ENCODE assay signal across 12 cellular contexts in the genomic region with DNA sequence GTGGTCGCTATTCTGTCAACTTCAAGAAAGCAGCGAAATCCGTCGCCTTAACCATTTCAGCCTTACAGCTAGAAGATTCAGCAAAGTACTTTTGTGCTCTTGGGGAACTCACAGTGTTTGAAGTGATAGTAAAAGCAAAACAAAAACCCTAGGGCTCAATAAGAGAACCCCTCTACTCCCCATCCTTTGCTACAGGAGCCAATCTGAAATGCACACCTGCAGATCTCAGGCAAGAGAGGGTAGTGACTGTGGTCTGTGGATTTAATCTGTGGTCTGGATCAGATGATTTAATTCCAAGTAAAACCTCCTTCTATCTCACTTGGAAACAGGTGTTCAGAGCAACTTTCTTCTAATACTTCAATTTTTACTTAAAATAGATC.
DNase-seq lines count a peak whose midpoint lies in the region; ATAC-seq and TF ChIP-seq lines count a peak whose summit lies in the region.
"Had no signal": no experiment of that assay in that cellular context is flagged by ENCODE, and none has a peak within 500 bp of the region (broad histone marks: within the 10 kb centered on the region; RNA-seq: fewer than 3 reads in every experiment).

No MANE protein-coding gene starts in this region.

- no peaks in the 10 kb centered on the region for H3K36me3 ChIP-seq in gastrocnemius medialis
- H3K36me3 ChIP-seq: HAP-1 had no signal

- H3K27me3 ChIP-seq in gastrocnemius medialis = no peaks in the 10 kb centered on the region

- ATAC-seq in GM18870 (IDR thresholded peaks at IDR 0.05; ENCODE audit: unreplicated experiment) = peak; percentile 44
- peak; percentile 53 for ATAC-seq in HG02571 (IDR thresholded peaks at IDR 0.05; ENCODE audit: unreplicated experiment)
- no peak for ATAC-seq in gastrocnemius medialis

- H3K9me3 ChIP-seq in gastrocnemius medialis = no peaks in the 10 kb centered on the region
- H3K9me3 ChIP-seq: HAP-1, psoas muscle had no signal

- no peaks in the 10 kb centered on the region for H3K9me3 Mint-ChIP-seq in activated T-helper 1 cell treated with anti-CD3 and anti-CD28 coated beads, Interleukin-12 subunit alpha, Interleukin-12 subunit beta, Interleukin-2, Interleukin-4 antibody, amounts not matched to agents 30 ng/mL and 10 ng/mL and 1 ng/mL, durations not matched to agents 14 hours and 24 hours and 36 hours

- no peaks in the 10 kb centered on the region for H3K36me3 Mint-ChIP-seq in activated T-helper 1 cell treated with anti-CD3 and anti-CD28 coated beads, Interleukin-12 subunit alpha, Interleukin-12 subunit beta, Interleukin-2, Interleukin-4 antibody, amounts not matched to agents 30 ng/mL and 10 ng/mL and 1 ng/mL, durations not matched to agents 14 hours and 24 hours and 36 hours (ENCODE audit: low read depth)

- TF ChIP-seq POLR2A in gastrocnemius medialis (IDR thresholded peaks at IDR 0.05) = no peak

- peak overlapping the region; percentile 44 to 69 (median 57) for H3K27ac ChIP-seq in gastrocnemius medialis
- H3K27ac ChIP-seq: psoas muscle had no signal

- H3K27me3 Mint-ChIP-seq in activated T-helper 1 cell treated with anti-CD3 and anti-CD28 coated beads, Interleukin-12 subunit alpha, Interleukin-12 subunit beta, Interleukin-2, Interleukin-4 antibody, amounts not matched to agents 30 ng/mL and 10 ng/mL and 1 ng/mL, durations not matched to agents 14 hours and 24 hours and 36 hours (ENCODE audit: insufficient read depth) = no peaks in the 10 kb centered on the region

- in situ Hi-C loops in gastrocnemius medialis (cut with MboI; ENCODE audit: low sequenced_read_pairs in 4 of 4) = no loop called here

- H3K4me1 ChIP-seq in gastrocnemius medialis = no peaks in the 10 kb centered on the region
- H3K4me1 ChIP-seq: HAP-1, psoas muscle had no signal

- H3K4me3 Mint-ChIP-seq in activated T-helper 1 cell treated with anti-CD3 and anti-CD28 coated beads, Interleukin-12 subunit alpha, Interleukin-12 subunit beta, Interleukin-2, Interleukin-4 antibody, amounts not matched to agents 30 ng/mL and 10 ng/mL and 1 ng/mL, durations not matched to agents 14 hours and 24 hours and 36 hours = peak overlapping the region; percentile 75

- no peak for TF ChIP-seq CTCF in gastrocnemius medialis (IDR thresholded peaks at IDR 0.05 in 4 of 5, conservative IDR thresholded peaks at IDR 0.05 in 1 of 5)

- H3K4me1 Mint-ChIP-seq in activated T-helper 1 cell treated with anti-CD3 and anti-CD28 coated beads, Interleukin-12 subunit alpha, Interleukin-12 subunit beta, Interleukin-2, Interleukin-4 antibody, amounts not matched to agents 30 ng/mL and 10 ng/mL and 1 ng/mL, durations not matched to agents 14 hours and 24 hours and 36 hours (ENCODE audit: low read depth) = peaks cover 47% of the 10 kb centered on the region

- H3K4me3 ChIP-seq in gastrocnemius medialis = no peak overlapping the region
- H3K4me3 ChIP-seq: HAP-1, psoas muscle had no signal

- peak; percentile 23 for DNase-seq in activated T-helper 1 cell treated with anti-CD3 and anti-CD28 coated beads, Interleukin-12 subunit alpha, Interleukin-12 subunit beta, Interleukin-2, Interleukin-4 antibody, amounts not matched to agents 30 ng/mL and 10 ng/mL and 1 ng/mL, durations not matched to agents 14 hours and 24 hours and 36 hours (ENCODE audit: low spot score)
- DNase-seq in gastrocnemius medialis (no peak), HPDE6-E6E7 (ENCODE audit: extremely low spot score) (no peak), nucleus accumbens (lab: John Stamatoyannopoulos, UW) (no peak)
- no peak for DNase-seq in stimulated activated CD4-positive, alpha-beta T cell treated with anti-CD3 and anti-CD28 coated beads, Interleukin-12 subunit alpha, Interleukin-12 subunit beta, amount 100 ng/mL, for 4 hours
- DNase-seq: caudate nucleus, NCI-H1105 treated with DMSO at 0.1 percent for 48 hours, NCI-H524, psoas muscle had no signal

- intact Hi-C loops in activated T-helper 1 cell treated with anti-CD3 and anti-CD28 coated beads, Interleukin-12 subunit alpha, Interleukin-12 subunit beta, Interleukin-2, Interleukin-4 antibody, amounts not matched to agents 30 ng/mL and 10 ng/mL and 1 ng/mL, durations not matched to agents 14 hours and 24 hours and 36 hours (cut with micrococcal nuclease) = loop anchor here (5.0 kb wide), 1 partner anchor 94 kb away; no protein-coding TSS in a partner anchor
- intact Hi-C loops in gastrocnemius medialis (cut with DNase I; ENCODE audit: low total_unique reads) = no loop called here

- H3K27ac Mint-ChIP-seq in activated T-helper 1 cell treated with anti-CD3 and anti-CD28 coated beads, Interleukin-12 subunit alpha, Interleukin-12 subunit beta, Interleukin-2, Interleukin-4 antibody, amounts not matched to agents 30 ng/mL and 10 ng/mL and 1 ng/mL, durations not matched to agents 14 hours and 24 hours and 36 hours = peak overlapping the region; percentile 88

Comparison
In these comparisons a context has a peak if more than half of its experiments do, and no peak if none do; other contexts are left out.
1. ATAC-seq: peak in GM18870 (single experiment) and HG02571 (single experiment); none in gastrocnemius medialis (0 of 2).